In genomic region chr1:91929246-91929645, GRCh38 we compare ENCODE assay signal across 13 cellular contexts. TPM values are rescaled to one million over a fixed set of nuclear protein-coding genes. Genes with fewer than 3 reads are reported as not detected.
DNase-seq lines count a peak whose midpoint lies in the region; ATAC-seq and TF ChIP-seq lines count a peak whose summit lies in the region.
"Had no signal": no experiment of that assay in that cellular context is flagged by ENCODE, and none has a peak within 500 bp of the region (broad histone marks: within the 10 kb centered on the region; RNA-seq: fewer than 3 reads in every experiment).

No MANE protein-coding gene starts in this region.

- H3K4me2 ChIP-seq in IMR-90 (ENCODE audit: low read depth, low read length): no peak overlapping the region

- H3K4me1 ChIP-seq in IMR-90 (ENCODE audit: control insufficient read depth, insufficient read depth, low read length) (peaks cover 2% of the 10 kb centered on the region), lower lobe of right lung (peaks cover 4% of the 10 kb centered on the region), thyroid gland (peaks cover 0 to 9% of the 10 kb centered on the region in 2 donors)

- H3K9me3 Mint-ChIP-seq in endothelial cell (ENCODE audit: unreplicated experiment): no peaks in the 10 kb centered on the region
- H3K9me3 Mint-ChIP-seq: CD8-positive, alpha-beta memory T cell had no signal

- 37% methylated on average over 2 of the region's 2 CpGs; no CpG with 5 or more reads in 1 of the 2 experiments for WGBS in IMR-90 (ENCODE audit: extremely low coverage in 2 of 2, insufficient read length in 1 of 2), 2 experiments
- WGBS in thyroid gland, 2 donors: 12 to 18% methylated on average over 2 of the region's 2 CpGs

- in situ Hi-C loops in IMR-90 (cut with MboI; ENCODE audit: low sequenced_read_pairs): loop anchor here (5.0 to 10.0 kb wide), 2 partner anchors 417 to 644 kb away; no protein-coding TSS in a partner anchor
- in situ Hi-C loops in KBM-7 (cut with MboI; ENCODE audit: low pct_unique_long_range_greater_than_20kb, low sequenced_read_pairs): loop anchor here (25.0 kb wide), 1 partner anchor 417 kb away; the partner anchor contains the start of gene CDC7

- H3K14ac ChIP-seq in IMR-90 (replicated peaks; ENCODE audit: low read depth, low read length): no peak overlapping the region

- H3K18ac ChIP-seq in IMR-90 (ENCODE audit: low read depth, low read length): no peak overlapping the region

- TF ChIP-seq CTCF in IMR-90 (conservative IDR thresholded peaks at IDR 0.05; ENCODE audit: low read depth, low read length): no peak
- TF ChIP-seq CTCF in endothelial cell (IDR thresholded peaks at IDR 0.05; ENCODE audit: unreplicated experiment): no peak
- no peak for TF ChIP-seq CTCF in lower lobe of right lung (IDR thresholded peaks at IDR 0.05)
- TF ChIP-seq CTCF in thyroid gland (IDR thresholded peaks at IDR 0.05): no peak

- H3K4ac ChIP-seq in IMR-90 (ENCODE audit: low read depth, low read length): no peak overlapping the region

- H3K9me1 ChIP-seq in IMR-90 (ENCODE audit: insufficient read depth, low read length): no peaks in the 10 kb centered on the region

- H3K56ac ChIP-seq in IMR-90 (ENCODE audit: extremely low read depth, insufficient read depth, low read length): no peak overlapping the region

- no peak overlapping the region for H4K5ac ChIP-seq in IMR-90 (ENCODE audit: low read depth, low read length)

- H3K9me3 ChIP-seq in IMR-90 (ENCODE audit: control insufficient read depth, insufficient read depth, low read length) (no peaks in the 10 kb centered on the region), lower lobe of right lung (no peaks in the 10 kb centered on the region), thyroid gland (no peaks in the 10 kb centered on the region)
- H3K9me3 ChIP-seq: heart left ventricle had no signal

- no peaks in the 10 kb centered on the region for H3K36me3 ChIP-seq in IMR-90 (ENCODE audit: control insufficient read depth, insufficient read depth, low read length)
- no peaks in the 10 kb centered on the region for H3K36me3 ChIP-seq in lower lobe of right lung
- no peaks in the 10 kb centered on the region for H3K36me3 ChIP-seq in thyroid gland
- H3K36me3 ChIP-seq: heart left ventricle had no signal

- TF ChIP-seq POLR2A in IMR-90 (IDR thresholded peaks at IDR 0.05; ENCODE audit: low read depth, low read length) (no peak), thyroid gland (IDR thresholded peaks at IDR 0.05) (no peak)

- no peak overlapping the region for H2AK9ac ChIP-seq in IMR-90 (replicated peaks; ENCODE audit: low read depth, low read length, poor library complexity)

- H2AK5ac ChIP-seq in IMR-90 (ENCODE audit: low read depth, low read length): no peak overlapping the region

- H2AFZ ChIP-seq in IMR-90 (replicated peaks; ENCODE audit: low read length, poor library complexity): no peak overlapping the region

- H2BK20ac ChIP-seq in IMR-90 (ENCODE audit: low read depth, low read length): no peak overlapping the region

- no peak overlapping the region for H3K9ac ChIP-seq in IMR-90 (ENCODE audit: low read depth, low read length)

- CTCF ChIA-PET in IMR-90 (lab: Yijun Ruan, JAX): interaction anchor here (0.6 to 4.4 kb wide), 4 partner anchors 9 to 416 kb away, joined by 3 to 30 read pairs (median 5); no protein-coding TSS in a partner anchor

- no peak overlapping the region for H4K8ac ChIP-seq in IMR-90 (ENCODE audit: low read depth in 2 of 2, low read length in 2 of 2)

- H3K27ac ChIP-seq in IMR-90 (ENCODE audit: insufficient read depth, low read length): no peak overlapping the region
- H3K27ac ChIP-seq in lower lobe of right lung: peak overlapping the region; percentile 54
- H3K27ac ChIP-seq in thyroid gland: peak overlapping the region; percentile 36 to 64 (median 36)
- H3K27ac ChIP-seq: heart left ventricle had no signal

- no peaks in the 10 kb centered on the region for H4K20me1 ChIP-seq in IMR-90 (ENCODE audit: insufficient read depth, low read length)

- no peak overlapping the region for H2BK120ac ChIP-seq in IMR-90 (ENCODE audit: low read depth, low read length)

- no peak overlapping the region for H3K23ac ChIP-seq in IMR-90 (ENCODE audit: low read depth, low read length)

- H3K27me3 ChIP-seq in IMR-90 (ENCODE audit: control insufficient read depth, insufficient read depth, low read length) (no peaks in the 10 kb centered on the region), lower lobe of right lung (ENCODE audit: low read depth) (no peaks in the 10 kb centered on the region), thyroid gland (no peaks in the 10 kb centered on the region)
- H3K27me3 ChIP-seq: heart left ventricle had no signal

- no peak overlapping the region for H3K4me3 ChIP-seq in IMR-90 (ENCODE audit: insufficient read depth, low read depth, low read length)
- no peak overlapping the region for H3K4me3 ChIP-seq in lower lobe of right lung
- H3K4me3 ChIP-seq in thyroid gland (replicated peaks in 1 of 3): no peak overlapping the region
- H3K4me3 ChIP-seq: heart left ventricle had no signal

- dilution Hi-C loops in IMR-90 (cut with HindIII; ENCODE audit: low sequenced_read_pairs, unreplicated experiment): no loop called here

- H4K91ac ChIP-seq in IMR-90 (ENCODE audit: insufficient read depth, low read depth, low read length): no peak overlapping the region

- no peak overlapping the region for H2BK5ac ChIP-seq in IMR-90 (ENCODE audit: low read depth, low read length, poor library complexity, severe bottlenecking)

- no peaks in the 10 kb centered on the region for H3K36me3 Mint-ChIP-seq in endothelial cell (ENCODE audit: low read depth, unreplicated experiment)
- H3K36me3 Mint-ChIP-seq: CD8-positive, alpha-beta memory T cell had no signal

- H3K27me3 Mint-ChIP-seq in endothelial cell (ENCODE audit: unreplicated experiment): peaks cover 2% of the 10 kb centered on the region
- H3K27me3 Mint-ChIP-seq: CD8-positive, alpha-beta memory T cell had no signal

- H3K79me1 ChIP-seq in IMR-90 (ENCODE audit: low read depth in 1 of 2, low read length in 2 of 2): no peaks in the 10 kb centered on the region

- intact Hi-C loops in IMR-90 (cut with micrococcal nuclease) (loop anchor here (2.0 to 5.0 kb wide), 2 partner anchors 82 to 526 kb away; no protein-coding TSS in a partner anchor), lower lobe of right lung (cut with DNase I) (loop anchor here (10.0 kb wide), 1 partner anchor 644 kb away; no protein-coding TSS in a partner anchor), thyroid gland (cut with DNase I) (loop anchor here (5.0 to 10.0 kb wide), 2 partner anchors 417 to 644 kb away; no protein-coding TSS in a partner anchor)

- no peak overlapping the region for H2BK15ac ChIP-seq in IMR-90 (ENCODE audit: low read depth, low read length)

- TF ChIP-seq RAD21 in IMR-90 (IDR thresholded peaks at IDR 0.05; ENCODE audit: low read length): no peak

- POLR2A ChIA-PET in IMR-90 (lab: Charles Lee; ENCODE audit: unreplicated experiment): no interaction called here

- no peak for DNase-seq in IMR-90
- DNase-seq in endothelial cell (ENCODE audit: low spot score): no peak
- DNase-seq in lower lobe of right lung: peak; percentile 53
- DNase-seq in thyroid gland: peak; percentile 77 to 80
- DNase-seq in KBM-7: no peak
- DNase-seq in activated CD8-positive, alpha-beta memory T cell treated with anti-CD3 and anti-CD28 coated beads, Interleukin-2, amount 50 U/mL, for 4 hours: no peak
- no peak for DNase-seq in activated T-cell treated with anti-CD3 and anti-CD28 coated beads, Interleukin-2, amount 50 U/mL, for 1 hour
- DNase-seq: amniotic stem cell; CD8-positive, alpha-beta memory T cell; effector memory CD4-positive, alpha-beta T cell; heart left ventricle; retina had no signal

- H3K4me1 Mint-ChIP-seq in endothelial cell (ENCODE audit: unreplicated experiment): peaks cover 8% of the 10 kb centered on the region

- peak overlapping the region; percentile 81 for H3K27ac Mint-ChIP-seq in endothelial cell (ENCODE audit: unreplicated experiment)

- BruUV-seq in IMR-90 (replicated peaks; lab: Mats Ljungman, UMichigan): no TSS peak

- ATAC-seq in IMR-90 (ENCODE audit: low read depth) (peak; percentile 41; the same call in 1 of the 2 replicates), lower lobe of right lung (peak; percentile 74 to 81)

- no peak overlapping the region for H3K4me3 Mint-ChIP-seq in endothelial cell (ENCODE audit: unreplicated experiment)
- H3K4me3 Mint-ChIP-seq: CD8-positive, alpha-beta memory T cell had no signal

TF ChIP-seq in IMR-90, 13 proteins besides CTCF, POLR2A, EP300 and RAD21 (continues in another document):
- no peak for TF ChIP-seq NFE2L2 (IDR thresholded peaks at IDR 0.05; ENCODE audit: low read depth, low read length)
- no peak for TF ChIP-seq MAZ (IDR thresholded peaks at IDR 0.05; ENCODE audit: borderline replicate concordance, low read depth, low read length)
- TF ChIP-seq ELK1 (IDR thresholded peaks at IDR 0.05; ENCODE audit: borderline replicate concordance, low read depth, low read length): no peak
- no peak for TF ChIP-seq CEBPB (IDR thresholded peaks at IDR 0.05; ENCODE audit: low read depth, low read length)
- TF ChIP-seq MXI1 (IDR thresholded peaks at IDR 0.05; ENCODE audit: borderline replicate concordance, low read depth, low read length): no peak
- no peak for TF ChIP-seq MAFK (IDR thresholded peaks at IDR 0.05; ENCODE audit: low read depth, low read length)
- no peak for TF ChIP-seq CHD1 (IDR thresholded peaks at IDR 0.05; ENCODE audit: low read depth, low read length)
- TF ChIP-seq BHLHE40 (IDR thresholded peaks at IDR 0.05; ENCODE audit: low read depth, low read length): no peak

RNA-seq across cellular contexts. Expression of gene BRDT, which starts 20.0 kb away (rescaled TPM):
- not detected in 2 replicates for total RNA-seq in IMR-90 (2012; rRNA removed)
- polyA plus RNA-seq in IMR-90 (2012; rRNA removed): not detected in 2 replicates
- polyA plus RNA-seq in IMR-90 (2012; cell fraction: cytosol; rRNA removed): not detected in 2 replicates
- not detected in 2 replicates for polyA plus RNA-seq in IMR-90 (2012; cell fraction: nucleus; rRNA removed; ENCODE audit: low replicate concordance)
- total RNA-seq in endothelial cell (ENCODE audit: unreplicated experiment): not detected
- not detected for total RNA-seq in lower lobe of right lung
- under 1 TPM in 1 of 4 donors, not detected in 3; 0.81 TPM for total RNA-seq in thyroid gland
- total RNA-seq: CD8-positive, alpha-beta memory T cell; heart left ventricle; RPMI7951 had no signal
- polyA plus RNA-seq: CD8-positive, alpha-beta memory T cell; heart left ventricle had no signal

RNA-seq across cellular contexts. Expression of gene TGFBR3, which starts 43.3 kb away (rescaled TPM):
- total RNA-seq in IMR-90 (2012; rRNA removed) (8.3 and 11.3 TPM in 2 replicates), endothelial cell (ENCODE audit: unreplicated experiment) (39.2 TPM), lower lobe of right lung (51.7 TPM), thyroid gland (100 to 1,000 TPM in 2 of 4 donors, 10 to 100 TPM in 2; 37.2 to 223 (median 106) TPM)
- 3.0 and 4.0 TPM in 2 replicates for polyA plus RNA-seq in IMR-90 (2012; rRNA removed)
- 2.6 and 2.7 TPM in 2 replicates for polyA plus RNA-seq in IMR-90 (2012; cell fraction: cytosol; rRNA removed)
- 2.5 and 8.0 TPM in 2 replicates for polyA plus RNA-seq in IMR-90 (2012; cell fraction: nucleus; rRNA removed; ENCODE audit: low replicate concordance)

Comparison
In these comparisons a context has a peak if more than half of its experiments do, and no peak if none do; other contexts are left out.
1. DNase-seq: peak in lower lobe of right lung (single experiment) and thyroid gland (2 of 2); none in IMR-90 (single experiment), endothelial cell (single experiment), KBM-7 (single experiment), activated CD8-positive, alpha-beta memory T cell treated with anti-CD3 and anti-CD28 coated beads, Interleukin-2, amount 50 U/mL, for 4 hours (single experiment) and activated T-cell treated with anti-CD3 and anti-CD28 coated beads, Interleukin-2, amount 50 U/mL, for 1 hour (single experiment).